In the genomic region with DNA sequence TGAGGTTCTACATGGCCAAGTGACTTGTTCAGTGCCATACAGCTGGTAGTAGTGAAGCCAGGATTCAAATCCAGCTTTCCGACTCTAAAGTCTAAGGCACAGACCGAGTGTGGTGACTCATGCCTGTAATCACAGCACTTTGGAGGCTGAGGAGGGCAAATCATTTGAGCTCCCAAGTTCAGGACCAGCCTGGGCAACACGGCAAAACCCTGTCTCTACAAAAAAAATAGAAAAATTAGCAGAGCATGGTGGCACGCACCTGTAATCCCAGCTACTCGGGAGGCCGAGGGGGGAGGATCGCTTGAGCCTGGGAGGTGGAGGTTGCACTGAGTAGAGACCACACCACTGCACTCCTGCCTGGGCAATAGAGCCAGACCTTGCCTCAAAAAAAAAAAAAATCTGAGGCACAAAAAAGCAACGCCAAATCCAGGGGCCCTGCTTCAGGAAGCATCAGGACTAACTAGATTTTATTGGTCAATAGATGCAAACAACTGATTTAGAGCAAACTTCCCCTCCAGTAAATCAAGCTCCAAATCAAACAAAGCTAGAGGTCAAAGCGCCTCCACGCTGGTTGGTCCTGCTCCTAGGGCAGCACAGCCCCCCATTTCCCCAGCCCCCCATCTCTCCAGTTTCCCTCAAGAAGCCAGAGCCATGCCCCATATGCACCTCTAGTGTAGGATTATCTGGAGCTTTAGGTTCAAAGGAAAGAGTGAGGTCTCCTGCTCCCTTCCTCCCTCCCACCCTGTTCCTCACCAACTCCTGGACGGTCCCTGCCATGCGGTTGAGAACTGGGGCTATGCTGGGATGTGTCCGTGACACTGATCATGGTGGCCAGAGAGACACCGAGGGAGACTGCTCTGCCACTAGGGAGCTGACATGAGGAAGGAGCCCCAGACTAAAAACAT, we compare ENCODE assay signal across 17 cellular contexts. TPM values are rescaled to one million over a fixed set of nuclear protein-coding genes. Genes with fewer than 3 reads are reported as not detected.
A peak's percentile ranks its signal among the peaks of the same experiment; 100 is the strongest.
DNase-seq lines count a peak whose midpoint lies in the region; ATAC-seq and TF ChIP-seq lines count a peak whose summit lies in the region.
"Had no signal": no experiment of that assay in that cellular context is flagged by ENCODE, and none has a peak within 500 bp of the region (broad histone marks: within the 10 kb centered on the region; RNA-seq: fewer than 3 reads in every experiment).

No MANE protein-coding gene starts in this region.

- TF ChIP-seq CTCF in PC-9 (conservative IDR thresholded peaks at IDR 0.05): no peak
- TF ChIP-seq CTCF in endodermal cell (conservative IDR thresholded peaks at IDR 0.05): no peak
- no peak for TF ChIP-seq CTCF in osteoblast (IDR thresholded peaks at IDR 0.05; ENCODE audit: extremely low read depth, low read depth, low read length)

- intact Hi-C loops in PC-9 (cut with micrococcal nuclease; ENCODE audit: unreplicated experiment) (loop anchor here (5.0 kb wide), 1 partner anchor 354 kb away; no protein-coding TSS in a partner anchor), sciatic nerve (cut with DNase I) (no loop called here)

- H3K9me3 Mint-ChIP-seq in CD4-positive, CD25-positive, alpha-beta regulatory T cell: no peaks in the 10 kb centered on the region
- H3K9me3 Mint-ChIP-seq in endodermal cell: no peaks in the 10 kb centered on the region
- H3K9me3 Mint-ChIP-seq: activated naive CD8-positive, alpha-beta T cell treated with anti-CD3 and anti-CD28 coated beads, Interleukin-2, amount 50 U/mL, for 24 hours; memory B cell had no signal

- ATAC-seq in CD4-positive, CD25-positive, alpha-beta regulatory T cell (ENCODE audit: low read depth in 2 of 2): no peak
- ATAC-seq in sciatic nerve (no peak), HG02852 (IDR thresholded peaks at IDR 0.05; ENCODE audit: unreplicated experiment) (no peak)
- ATAC-seq: activated naive CD8-positive, alpha-beta T cell treated with anti-CD3 and anti-CD28 coated beads, Interleukin-2, amount 50 U/mL, for 24 hours had no signal

- H3K4me2 ChIP-seq in PC-9 (peak overlapping the region; percentile 78), osteoblast (ENCODE audit: insufficient read depth, low read length) (no peak overlapping the region)

- peak overlapping the region; percentile 13; the same call in 1 of the 2 replicates for H2AFZ ChIP-seq in PC-9
- H2AFZ ChIP-seq in osteoblast (ENCODE audit: low read length): peak overlapping the region; percentile 67

- no peaks in the 10 kb centered on the region for H3K27me3 ChIP-seq in CD4-positive, CD25-positive, alpha-beta regulatory T cell (ENCODE audit: control insufficient read depth, insufficient read depth, low read length)
- H3K27me3 ChIP-seq in PC-9 (ENCODE audit: insufficient read depth, low read depth): no peaks in the 10 kb centered on the region
- H3K27me3 ChIP-seq in endodermal cell (ENCODE audit: control insufficient read depth, insufficient read depth, low read length, poor library complexity, severe bottlenecking): no peaks in the 10 kb centered on the region
- peaks cover 2% of the 10 kb centered on the region for H3K27me3 ChIP-seq in osteoblast (ENCODE audit: insufficient read depth, low read length)
- H3K27me3 ChIP-seq: colonic mucosa had no signal

- H4K20me1 ChIP-seq in PC-9 (ENCODE audit: insufficient read depth): peaks cover 7% of the 10 kb centered on the region; the same call in 1 of the 2 replicates
- peaks cover 6% of the 10 kb centered on the region for H4K20me1 ChIP-seq in osteoblast (ENCODE audit: insufficient read depth, low read length)

- CTCF ChIA-PET in PC-9 (lab: Charles Lee): interaction anchor here (0.7 to 0.9 kb wide), 3 partner anchors 17 to 121 kb away, joined by 4 to 7 read pairs (median 5); no protein-coding TSS in a partner anchor

- H3K9ac ChIP-seq in endodermal cell (ENCODE audit: extremely low read depth, low read length, poor library complexity, severe bottlenecking): no peak overlapping the region

- H3K9me3 ChIP-seq in CD4-positive, CD25-positive, alpha-beta regulatory T cell (ENCODE audit: control insufficient read depth in 2 of 2, low read length in 2 of 2): no peaks in the 10 kb centered on the region
- H3K9me3 ChIP-seq in PC-9 (ENCODE audit: insufficient read depth, low read depth): no peaks in the 10 kb centered on the region
- no peaks in the 10 kb centered on the region for H3K9me3 ChIP-seq in endodermal cell (ENCODE audit: control insufficient read depth, low read length)
- no peaks in the 10 kb centered on the region for H3K9me3 ChIP-seq in osteoblast (ENCODE audit: low read depth, low read length)
- H3K9me3 ChIP-seq: colonic mucosa had no signal

- peaks cover 9 to 36% (median 18%) of the 10 kb centered on the region in 4 donors for H3K4me1 Mint-ChIP-seq in CD4-positive, CD25-positive, alpha-beta regulatory T cell
- H3K4me1 Mint-ChIP-seq in endodermal cell: peaks cover 37% of the 10 kb centered on the region

- no peaks in the 10 kb centered on the region for H3K36me3 ChIP-seq in CD4-positive, CD25-positive, alpha-beta regulatory T cell (ENCODE audit: control insufficient read depth, insufficient read depth, low read length)
- no peaks in the 10 kb centered on the region for H3K36me3 ChIP-seq in PC-9 (ENCODE audit: low read depth)
- H3K36me3 ChIP-seq in endodermal cell (ENCODE audit: control insufficient read depth, insufficient read depth, low read length): no peaks in the 10 kb centered on the region
- H3K36me3 ChIP-seq in osteoblast (ENCODE audit: insufficient read depth, low read length): no peaks in the 10 kb centered on the region
- H3K36me3 ChIP-seq: colonic mucosa had no signal

- H3K36me3 Mint-ChIP-seq in CD4-positive, CD25-positive, alpha-beta regulatory T cell: no peaks in the 10 kb centered on the region
- peaks cover 4% of the 10 kb centered on the region for H3K36me3 Mint-ChIP-seq in endodermal cell (ENCODE audit: low read depth)
- H3K36me3 Mint-ChIP-seq: memory B cell had no signal

- H3K9me2 ChIP-seq in PC-9 (ENCODE audit: insufficient read depth): no peaks in the 10 kb centered on the region

- POLR2A ChIA-PET in PC-9 (lab: Charles Lee; ENCODE audit: unreplicated experiment): interaction anchor here (0.6 kb wide), 1 partner anchor 15 kb away, joined by 3 read pairs; no protein-coding TSS in a partner anchor

- peaks cover 14% of the 10 kb centered on the region for H3K79me2 ChIP-seq in PC-9 (ENCODE audit: low read depth)
- H3K79me2 ChIP-seq in osteoblast (ENCODE audit: insufficient read depth, low read length): peaks cover 20% of the 10 kb centered on the region

- H3K27ac Mint-ChIP-seq in CD4-positive, CD25-positive, alpha-beta regulatory T cell: peak overlapping the region in 2 of 3 donors; percentile 32 to 36
- peak overlapping the region; percentile 48 for H3K27ac Mint-ChIP-seq in endodermal cell
- H3K27ac Mint-ChIP-seq: activated naive CD8-positive, alpha-beta T cell treated with anti-CD3 and anti-CD28 coated beads, Interleukin-2, amount 50 U/mL, for 24 hours; memory B cell had no signal

- BruUV-seq in PC-9 (replicated peaks; lab: Mats Ljungman, UMichigan): TSS peak; percentile 24

- no peak overlapping the region for H3K4me3 ChIP-seq in CD4-positive, CD25-positive, alpha-beta regulatory T cell (ENCODE audit: low read depth, low read length)
- H3K4me3 ChIP-seq in PC-9: no peak overlapping the region; the same call in 1 of the 2 replicates
- H3K4me3 ChIP-seq in endodermal cell (ENCODE audit: low read length): no peak overlapping the region
- no peak overlapping the region for H3K4me3 ChIP-seq in osteoblast (ENCODE audit: insufficient read depth, low read length)
- H3K4me3 ChIP-seq: colonic mucosa had no signal

- peak overlapping the region in 3 of 4 donors; percentile 11 to 73 (median 62) for H3K4me3 Mint-ChIP-seq in CD4-positive, CD25-positive, alpha-beta regulatory T cell
- no peak overlapping the region for H3K4me3 Mint-ChIP-seq in endodermal cell

- peaks cover 32% of the 10 kb centered on the region for H3K4me1 ChIP-seq in CD4-positive, CD25-positive, alpha-beta regulatory T cell (ENCODE audit: control insufficient read depth, insufficient read depth, low read length, poor library complexity, severe bottlenecking)
- peaks cover 60% of the 10 kb centered on the region for H3K4me1 ChIP-seq in PC-9 (replicated peaks; ENCODE audit: insufficient read depth)
- peaks cover 20% of the 10 kb centered on the region for H3K4me1 ChIP-seq in endodermal cell (ENCODE audit: control insufficient read depth, insufficient read depth, low read length)
- H3K4me1 ChIP-seq in osteoblast (ENCODE audit: insufficient read depth, low read length): peaks cover 28% of the 10 kb centered on the region

- WGBS in endodermal cell (ENCODE audit: insufficient coverage in 1 of 2, insufficient read length in 1 of 2), 2 experiments: 86 to 92% methylated on average over 11 to 14 of the region's 14 CpGs

- H3F3A ChIP-seq in PC-9 (ENCODE audit: insufficient read depth, low read depth): peaks cover 56% of the 10 kb centered on the region

- no peak for DNase-seq in CD4-positive, CD25-positive, alpha-beta regulatory T cell
- DNase-seq in PC-9 (no peak), endodermal cell (no peak), osteoblast (ENCODE audit: insufficient read length, low spot score, missing footprints) (peak; percentile 79), sciatic nerve (ENCODE audit: low spot score) (no peak), DMS79 (lab: John Stamatoyannopoulos, UW) (no peak)
- DNase-seq in activated CD8-positive, alpha-beta memory T cell treated with anti-CD3 and anti-CD28 coated beads, Interleukin-2, amount 50 U/mL, for 48 hours: no peak
- DNase-seq: activated CD4-positive, alpha-beta T cell treated with anti-CD3 and anti-CD28 coated beads for 4 hours; activated naive CD8-positive, alpha-beta T cell treated with anti-CD3 and anti-CD28 coated beads, Interleukin-2, amount 50 U/mL, for 24 hours; activated T-cell treated with anti-CD3 and anti-CD28 coated beads, Interleukin-2, amount 50 U/mL, for 1 hour; colonic mucosa; KG1; NCI-H1694 treated with DMSO at 0.1 percent for 48 hours; NCI-H510A; T-helper 1 cell had no signal

- H3K27ac ChIP-seq in CD4-positive, CD25-positive, alpha-beta regulatory T cell (ENCODE audit: insufficient read depth, low read length, poor library complexity, severe bottlenecking): no peak overlapping the region
- H3K27ac ChIP-seq in PC-9 (peak overlapping the region; percentile 48), endodermal cell (ENCODE audit: low read depth, low read length) (no peak overlapping the region), osteoblast (ENCODE audit: low read depth, low read length) (no peak overlapping the region)
- H3K27ac ChIP-seq: colonic mucosa had no signal

- no peaks in the 10 kb centered on the region for H3K27me3 Mint-ChIP-seq in CD4-positive, CD25-positive, alpha-beta regulatory T cell
- peaks cover 7% of the 10 kb centered on the region for H3K27me3 Mint-ChIP-seq in endodermal cell (ENCODE audit: insufficient read depth)
- H3K27me3 Mint-ChIP-seq: activated naive CD8-positive, alpha-beta T cell treated with anti-CD3 and anti-CD28 coated beads, Interleukin-2, amount 50 U/mL, for 24 hours had no signal

RNA-seq across cellular contexts. Expression of gene TNK2, which starts 2.9 kb away (rescaled TPM):
- total RNA-seq in CD4-positive, CD25-positive, alpha-beta regulatory T cell: 139 TPM
- 1 to 10 TPM in 3 of 4 donors, under 1 TPM in 1; 0.93 to 2.5 (median 1.7) TPM for polyA plus RNA-seq in CD4-positive, CD25-positive, alpha-beta regulatory T cell
- total RNA-seq in PC-9 (2021) (118 and 125 TPM in 2 replicates), endodermal cell (10 to 100 TPM; 53.2 to 85.7 TPM), osteoblast (10.6 and 11.6 TPM in 2 replicates), sciatic nerve (72.0 TPM)
- 34.8 TPM for polyA plus RNA-seq in endodermal cell (2013, experiment 1 of 2)
- 29.4 TPM for polyA plus RNA-seq in endodermal cell (2013, experiment 2 of 2)
